9 cellular contexts compared by ENCODE assay signal in the genomic region with DNA sequence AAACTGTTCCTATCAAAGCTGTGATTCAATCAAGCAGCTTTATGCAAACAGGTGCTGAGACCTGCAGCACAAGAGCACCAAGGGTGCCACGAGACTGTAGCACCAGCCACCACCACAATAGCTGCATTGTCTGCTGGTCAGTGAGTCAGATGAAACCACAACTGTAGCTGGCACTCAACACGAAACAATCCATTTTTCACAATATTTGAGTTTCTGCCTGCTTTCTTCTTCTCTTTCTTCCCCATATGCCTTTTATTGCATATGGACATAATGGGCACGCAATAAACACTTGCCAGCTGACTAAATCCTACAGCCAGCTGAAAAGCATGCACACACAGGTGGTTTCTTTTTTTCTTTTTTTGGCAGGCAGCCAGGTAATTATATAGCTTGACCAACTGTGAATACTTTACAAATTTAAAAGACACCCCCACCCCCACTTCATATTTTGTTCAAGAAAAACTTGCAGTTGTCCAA. TPM values are rescaled to one million over a fixed set of nuclear protein-coding genes. Genes with fewer than 3 reads are reported as not detected.
DNase-seq lines count a peak whose midpoint lies in the region; ATAC-seq and TF ChIP-seq lines count a peak whose summit lies in the region.
"Had no signal": no experiment of that assay in that cellular context is flagged by ENCODE, and none has a peak within 500 bp of the region (broad histone marks: within the 10 kb centered on the region; RNA-seq: fewer than 3 reads in every experiment).

No MANE protein-coding gene starts in this region.

- H3K9me3 Mint-ChIP-seq in stimulated activated memory B cell treated with anti-CD40 and anti-IgM and Interleukin-4, amounts not matched to agents 10 μg/mL and 1 μg/mL and 100 μg/mL, for 72 hours: no peaks in the 10 kb centered on the region

- ATAC-seq in HG03103 (IDR thresholded peaks at IDR 0.05; ENCODE audit: low read depth, unreplicated experiment): peak; percentile 58
- no peak for ATAC-seq in stimulated activated memory B cell treated with anti-CD40 and anti-IgM and Interleukin-4, amounts not matched to agents 10 μg/mL and 1 μg/mL and 100 μg/mL, for 72 hours

- no peak for TF ChIP-seq CTCF in spleen (IDR thresholded peaks at IDR 0.05 in 8 of 11, conservative IDR thresholded peaks at IDR 0.05 in 3 of 11)

- no peaks in the 10 kb centered on the region for H3K27me3 ChIP-seq in spleen (replicated peaks in 1 of 7)

- H3K27ac ChIP-seq in epithelial cell of prostate (peak overlapping the region; percentile 88), substantia nigra (ENCODE audit: low read depth, low read length, poor library complexity, severe bottlenecking) (peak overlapping the region; percentile 71), spleen (no peak overlapping the region)

- no peaks in the 10 kb centered on the region for H3K4me1 Mint-ChIP-seq in stimulated activated memory B cell treated with anti-CD40 and anti-IgM and Interleukin-4, amounts not matched to agents 10 μg/mL and 1 μg/mL and 100 μg/mL, for 72 hours

- no peaks in the 10 kb centered on the region for H3K9me3 ChIP-seq in spleen

- no peak overlapping the region for H3K4me3 ChIP-seq in spleen
- H3K4me3 ChIP-seq: skin epidermis had no signal

- no peaks in the 10 kb centered on the region for H3K36me3 ChIP-seq in spleen

- H3K4me3 Mint-ChIP-seq in stimulated activated memory B cell treated with anti-CD40 and anti-IgM and Interleukin-4, amounts not matched to agents 10 μg/mL and 1 μg/mL and 100 μg/mL, for 72 hours: no peak overlapping the region

- no peaks in the 10 kb centered on the region for H3K36me3 Mint-ChIP-seq in stimulated activated memory B cell treated with anti-CD40 and anti-IgM and Interleukin-4, amounts not matched to agents 10 μg/mL and 1 μg/mL and 100 μg/mL, for 72 hours

- H3K27ac Mint-ChIP-seq in stimulated activated memory B cell treated with anti-CD40 and anti-IgM and Interleukin-4, amounts not matched to agents 10 μg/mL and 1 μg/mL and 100 μg/mL, for 72 hours: no peak overlapping the region

- TF ChIP-seq POLR2A in spleen (IDR thresholded peaks at IDR 0.05): no peak

- 66 to 79% (median 74%) methylated on average over 3 of the region's 3 CpGs for WGBS in spleen, 5 donors

- DNase-seq in DMS53 (lab: John Stamatoyannopoulos, UW) (peak; percentile 92), NCI-H774 (lab: John Stamatoyannopoulos, UW) (peak; percentile 99), epithelial cell of prostate (ENCODE audit: low read depth, low spot score) (peak; percentile 98), substantia nigra (lab: John Stamatoyannopoulos, UW) (peak in 38 of 49 donors; percentile 7 to 78 (median 34)), spleen (no peak), SIG-M5 treated with dmso at 0.1 percent for 504 hours (lab: John Stamatoyannopoulos, UW; ENCODE audit: unreplicated experiment) (no peak)

- intact Hi-C loops in spleen (cut with DNase I; ENCODE audit: low total_unique reads): no loop called here

- H3K27me3 Mint-ChIP-seq in stimulated activated memory B cell treated with anti-CD40 and anti-IgM and Interleukin-4, amounts not matched to agents 10 μg/mL and 1 μg/mL and 100 μg/mL, for 72 hours: no peaks in the 10 kb centered on the region

- peaks cover 0 to 4% (median 0%) of the 10 kb centered on the region in 6 donors for H3K4me1 ChIP-seq in spleen

RNA-seq across cellular contexts. Expression of a gene that starts 16.6 kb away (rescaled TPM):
- total RNA-seq in spleen: under 1 TPM in 5 of 7 donors, not detected in 2; 0.07 to 0.26 (median 0.13) TPM
- polyA plus RNA-seq in spleen: under 1 TPM; 0.02 to 0.03 (median 0.03) TPM

Comparison
In these comparisons a context has a peak if more than half of its experiments do, and no peak if none do; other contexts are left out.
1. DNase-seq: peak in DMS53 (single experiment), NCI-H774 (single experiment), epithelial cell of prostate (single experiment) and substantia nigra (38 of 49); none in spleen (single experiment) and SIG-M5 treated with dmso at 0.1 percent for 504 hours (single experiment).
2. H3K27ac ChIP-seq: peak in epithelial cell of prostate (single experiment) and substantia nigra (single experiment); none in spleen (0 of 8).